Comparison of ENCODE assay signal across 10 cellular contexts in the genomic region with DNA sequence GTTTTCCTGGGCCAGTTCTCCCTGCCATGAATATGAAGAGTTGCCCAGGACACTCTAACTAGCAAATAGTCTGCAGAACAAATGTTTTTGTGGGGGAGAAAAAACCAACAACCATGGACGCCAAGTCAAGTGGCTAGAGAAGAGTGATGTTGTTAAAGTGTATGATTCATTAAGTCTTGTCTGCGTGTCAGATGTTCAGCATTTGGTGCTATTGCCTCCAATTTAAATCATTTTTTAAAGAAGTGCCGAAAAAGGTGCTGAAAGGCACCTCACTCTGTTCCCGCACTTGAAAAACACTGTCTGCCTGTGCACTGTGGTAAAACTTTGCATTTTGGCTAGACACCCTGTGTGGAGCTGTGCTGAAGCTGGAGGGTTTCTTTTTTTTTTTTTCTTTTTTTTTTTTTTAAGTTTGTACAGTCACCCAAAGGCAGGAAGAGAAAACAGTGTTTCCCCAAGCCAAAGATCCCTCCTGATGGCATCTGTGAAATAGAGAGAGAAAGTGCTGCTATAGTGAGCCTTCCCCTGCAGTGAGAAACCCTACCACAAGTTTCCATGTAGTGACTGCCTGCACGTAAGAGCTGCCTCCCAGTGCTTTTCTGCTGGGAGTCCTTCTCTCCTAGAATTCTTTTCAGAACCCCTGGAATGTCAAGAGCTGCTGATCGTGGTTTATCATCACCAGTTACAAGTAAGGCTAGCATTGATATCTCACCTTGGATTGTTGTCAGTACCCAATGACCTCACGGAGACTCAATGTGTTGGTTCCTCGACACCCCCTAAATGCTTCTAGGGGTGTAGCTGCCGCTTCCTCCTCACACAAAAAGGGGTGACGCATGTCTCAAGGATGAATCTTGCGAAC.
DNase-seq lines count a peak whose midpoint lies in the region; ATAC-seq and TF ChIP-seq lines count a peak whose summit lies in the region.
"Had no signal": no experiment of that assay in that cellular context is flagged by ENCODE, and none has a peak within 500 bp of the region (broad histone marks: within the 10 kb centered on the region; RNA-seq: fewer than 3 reads in every experiment).

No MANE protein-coding gene starts in this region.

- H3K36me3 Mint-ChIP-seq in mesothelial cell of epicardium, result no peaks in the 10 kb centered on the region
- H3K36me3 Mint-ChIP-seq: activated naive CD8-positive, alpha-beta T cell treated with anti-CD3 and anti-CD28 coated beads for 36 hours had no signal

- no peaks in the 10 kb centered on the region for H3K9me3 Mint-ChIP-seq in mesothelial cell of epicardium
- H3K9me3 Mint-ChIP-seq: activated naive CD8-positive, alpha-beta T cell treated with anti-CD3 and anti-CD28 coated beads for 36 hours; effector memory CD8-positive, alpha-beta T cell had no signal

- peak; percentile 4 for DNase-seq in fibroblast of mammary gland (ENCODE audit: low read depth)
- no peak for DNase-seq in kidney glomerular epithelial cell (lab: John Stamatoyannopoulos, UW)
- no peak for DNase-seq in stimulated activated CD4-positive, alpha-beta T cell treated with anti-CD3 and anti-CD28 coated beads, Interleukin-12 subunit alpha, Interleukin-12 subunit beta, amount 100 ng/mL, for 4 hours
- DNase-seq in mesothelial cell of epicardium (ENCODE audit: low spot score in 2 of 2, unreplicated experiment in 2 of 2), result no peak
- DNase-seq: activated naive CD8-positive, alpha-beta T cell treated with anti-CD3 and anti-CD28 coated beads for 36 hours; effector memory CD8-positive, alpha-beta T cell; NCI-H1105 treated with DMSO at 0.1 percent for 48 hours had no signal

- no peak overlapping the region for H3K27ac Mint-ChIP-seq in mesothelial cell of epicardium
- H3K27ac Mint-ChIP-seq: activated naive CD8-positive, alpha-beta T cell treated with anti-CD3 and anti-CD28 coated beads for 36 hours; effector memory CD8-positive, alpha-beta T cell had no signal

- H3K27me3 Mint-ChIP-seq in mesothelial cell of epicardium (ENCODE audit: low read depth), result peaks cover 5% of the 10 kb centered on the region
- H3K27me3 Mint-ChIP-seq: effector memory CD8-positive, alpha-beta T cell had no signal

- H3K4me1 Mint-ChIP-seq in mesothelial cell of epicardium, result peaks cover 4% of the 10 kb centered on the region
- H3K4me1 Mint-ChIP-seq: activated naive CD8-positive, alpha-beta T cell treated with anti-CD3 and anti-CD28 coated beads for 36 hours had no signal

- no peak overlapping the region for H3K4me3 ChIP-seq in fibroblast of mammary gland (ENCODE audit: control insufficient read depth, low read depth, low read length)

- no peak for TF ChIP-seq CTCF in fibroblast of mammary gland (conservative IDR thresholded peaks at IDR 0.05; ENCODE audit: control insufficient read depth, insufficient read depth, low read depth, low read length)
- TF ChIP-seq CTCF in mesothelial cell of epicardium (IDR thresholded peaks at IDR 0.05; ENCODE audit: unreplicated experiment), result no peak

- H3K4me3 Mint-ChIP-seq in mesothelial cell of epicardium, result no peak overlapping the region
- H3K4me3 Mint-ChIP-seq: activated naive CD8-positive, alpha-beta T cell treated with anti-CD3 and anti-CD28 coated beads for 36 hours; effector memory CD8-positive, alpha-beta T cell had no signal

- peak; percentile 38 for ATAC-seq in GM18519 (IDR thresholded peaks at IDR 0.05; ENCODE audit: low FRiP score, unreplicated experiment)
- ATAC-seq in GM21515 (IDR thresholded peaks at IDR 0.05; ENCODE audit: unreplicated experiment), result peak; percentile 66
- ATAC-seq in HG03175 (IDR thresholded peaks at IDR 0.05; ENCODE audit: unreplicated experiment), result peak; percentile 60
- ATAC-seq: effector memory CD8-positive, alpha-beta T cell had no signal
